ENCODE assay signal across 14 cellular contexts in the genomic region with DNA sequence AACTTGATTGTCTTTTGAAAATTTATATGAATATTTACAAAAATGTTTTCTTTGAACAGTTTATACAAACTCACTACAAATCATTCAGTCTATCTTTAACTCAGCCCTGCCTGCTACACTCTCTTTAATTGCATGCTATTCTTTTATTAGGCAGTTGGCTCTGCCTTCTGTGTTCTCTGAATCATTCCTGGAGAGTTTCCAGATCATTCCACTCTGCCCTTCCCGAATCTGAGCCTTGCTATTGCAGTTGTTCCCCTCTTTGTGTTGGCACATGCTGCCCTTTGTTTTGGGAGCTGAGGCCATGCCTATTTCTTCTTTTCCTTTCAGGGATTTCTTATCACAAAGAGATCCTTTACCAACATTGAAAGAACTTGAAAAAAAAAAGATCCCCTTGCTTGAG. TPM values are rescaled to one million over a fixed set of nuclear protein-coding genes. Genes with fewer than 3 reads are reported as not detected.
DNase-seq lines count a peak whose midpoint lies in the region; ATAC-seq, FAIRE-seq and TF ChIP-seq lines count a peak whose summit lies in the region.
"Had no signal": no experiment of that assay in that cellular context is flagged by ENCODE, and none has a peak within 500 bp of the region (broad histone marks: within the 10 kb centered on the region; RNA-seq: fewer than 3 reads in every experiment).

No MANE protein-coding gene starts in this region.

- H3K27ac ChIP-seq in keratinocyte (ENCODE audit: control insufficient read depth, insufficient read depth, low read length), result no peak overlapping the region
- no peak overlapping the region for H3K27ac ChIP-seq in thoracic aorta

- H3K27me3 ChIP-seq in MG63 (no peaks in the 10 kb centered on the region), keratinocyte (ENCODE audit: control insufficient read depth, extremely low read depth, insufficient read depth, low read length) (no peaks in the 10 kb centered on the region), thoracic aorta (replicated peaks; ENCODE audit: insufficient read depth) (no peaks in the 10 kb centered on the region)

- dilution Hi-C loops in keratinocyte (cut with MboI; ENCODE audit: extremely low pct_ligation_motif_present, low sequenced_read_pairs), result no loop called here

- peak; percentile 32 for DNase-seq in MG63
- peak; percentile 54 for DNase-seq in astrocyte of the spinal cord (ENCODE audit: low read depth, low spot score)
- DNase-seq in keratinocyte (ENCODE audit: low read depth, low spot score), result no peak
- DNase-seq in thoracic aorta (ENCODE audit: low spot score), result no peak
- DNase-seq: activated CD8-positive, alpha-beta memory T cell treated with anti-CD3 and anti-CD28 coated beads for 24 hours; activated naive CD4-positive, alpha-beta T cell treated with anti-CD3 and anti-CD28 coated beads, Interleukin-2, amount 10 ng/mL, durations not matched to agents 7 days and 5 days; H7; NCI-H187; T-helper 17 cell had no signal

- no peak overlapping the region for H3K9ac ChIP-seq in keratinocyte (ENCODE audit: control insufficient read depth, extremely low read depth, insufficient read depth, low read length)

- H3K36me3 ChIP-seq in MG63 (no peaks in the 10 kb centered on the region), keratinocyte (ENCODE audit: control insufficient read depth in 2 of 2, extremely low read depth in 1 of 2, insufficient read depth in 2 of 2, low read length in 2 of 2) (no peaks in the 10 kb centered on the region), thoracic aorta (no peaks in the 10 kb centered on the region)

- H3K9me1 ChIP-seq in keratinocyte (ENCODE audit: control insufficient read depth, extremely low read depth, insufficient read depth, low read length), result no peaks in the 10 kb centered on the region

- H3K4me2 ChIP-seq in keratinocyte (ENCODE audit: control insufficient read depth, extremely low read depth, insufficient read depth, low read depth, low read length), result no peak overlapping the region

- peak; percentile 76 for ATAC-seq in thoracic aorta (ENCODE audit: insufficient number of reproducible peaks, low FRiP score, low read depth)
- ATAC-seq in GM21576 (IDR thresholded peaks at IDR 0.05; ENCODE audit: unreplicated experiment), result no peak
- no peak for ATAC-seq in GM19395 (IDR thresholded peaks at IDR 0.05; ENCODE audit: unreplicated experiment)
- no peak for ATAC-seq in GM18907 (IDR thresholded peaks at IDR 0.05; ENCODE audit: unreplicated experiment)
- ATAC-seq: T-helper 17 cell had no signal

- no peak overlapping the region for H3K4me3 ChIP-seq in MG63
- no peak overlapping the region for H3K4me3 ChIP-seq in astrocyte of the spinal cord (ENCODE audit: low read depth, low read length)
- no peak overlapping the region for H3K4me3 ChIP-seq in keratinocyte (ENCODE audit: control insufficient read depth in 2 of 3, extremely low read depth in 1 of 3, insufficient read depth in 2 of 3, low read depth in 1 of 3, low read length in 3 of 3)
- no peak overlapping the region for H3K4me3 ChIP-seq in thoracic aorta

- H3K4me1 ChIP-seq in keratinocyte (ENCODE audit: control insufficient read depth, extremely low read depth, insufficient read depth, low read length) (peaks cover 3% of the 10 kb centered on the region), thoracic aorta (ENCODE audit: control insufficient read depth in 1 of 2, low read depth in 2 of 2) (no peaks in the 10 kb centered on the region)

- H3K79me2 ChIP-seq in keratinocyte (ENCODE audit: control insufficient read depth, insufficient read depth, low read length), result no peaks in the 10 kb centered on the region

- no peak for FAIRE-seq in keratinocyte (lab: Jason Lieb, UNC)

- in situ Hi-C loops in astrocyte of the spinal cord (cut with HindIII; ENCODE audit: low sequenced_read_pairs), result no loop called here

- peak overlapping the region; percentile 37 for H2AFZ ChIP-seq in keratinocyte (ENCODE audit: control insufficient read depth, low read length)

- no peak for TF ChIP-seq CTCF in astrocyte of the spinal cord (IDR thresholded peaks at IDR 0.05; ENCODE audit: low read depth, low read length)
- no peak for TF ChIP-seq CTCF in keratinocyte (optimal IDR thresholded peaks at IDR 0.05 in 1 of 3, IDR thresholded peaks at IDR 0.05 in 1 of 3, conservative IDR thresholded peaks at IDR 0.05 in 1 of 3; ENCODE audit: extremely low read depth in 1 of 3, insufficient read depth in 2 of 3, low read length in 3 of 3)
- no peak for TF ChIP-seq CTCF in thoracic aorta (IDR thresholded peaks at IDR 0.05)

- H3K9me3 ChIP-seq in MG63 (no peaks in the 10 kb centered on the region), keratinocyte (ENCODE audit: control insufficient read depth, low read depth, low read length) (no peaks in the 10 kb centered on the region), thoracic aorta (no peaks in the 10 kb centered on the region)

- no peaks in the 10 kb centered on the region for H4K20me1 ChIP-seq in keratinocyte (ENCODE audit: control insufficient read depth, extremely low read depth, insufficient read depth, low read length)

RNA-seq across cellular contexts. Expression of gene TECRL, which starts 8.7 kb away (rescaled TPM):
- not detected in 2 replicates for total RNA-seq in MG63 (2014; rRNA removed; shearing (Covaris generic); ENCODE audit: low replicate concordance)
- not detected in 3 replicates for polyA plus RNA-seq in keratinocyte
- not detected for polyA plus RNA-seq in keratinocyte (2011; ENCODE audit: low read depth)
- 0.04 TPM in 1 of 2 replicates, not detected in the other for polyA plus RNA-seq in keratinocyte (2011; cell fraction: cytosol; rRNA removed)
- not detected in 2 replicates for polyA plus RNA-seq in keratinocyte (2011; cell fraction: nucleus; rRNA removed)
- not detected in 2 replicates for polyA plus RNA-seq in keratinocyte (2012; ENCODE audit: low replicate concordance)
- not detected in 3 replicates for polyA minus RNA-seq in keratinocyte
- polyA minus RNA-seq in keratinocyte (2011; cell fraction: cytosol; rRNA and poly(A)+ RNA removed), result not detected
- not detected in 2 replicates for polyA minus RNA-seq in keratinocyte (2011; cell fraction: nucleus; rRNA and poly(A)+ RNA removed)
- not detected for total RNA-seq in thoracic aorta
- total RNA-seq: H7, lower leg skin, pulmonary artery endothelial cell, T-helper 17 cell had no signal

Comparison
In these comparisons a context has a peak if more than half of its experiments do, and no peak if none do; other contexts are left out.
1. DNase-seq: peak in MG63 (single experiment) and astrocyte of the spinal cord (single experiment); none in keratinocyte (single experiment) and thoracic aorta (single experiment).